14 cellular contexts compared by ENCODE assay signal in the genomic region with DNA sequence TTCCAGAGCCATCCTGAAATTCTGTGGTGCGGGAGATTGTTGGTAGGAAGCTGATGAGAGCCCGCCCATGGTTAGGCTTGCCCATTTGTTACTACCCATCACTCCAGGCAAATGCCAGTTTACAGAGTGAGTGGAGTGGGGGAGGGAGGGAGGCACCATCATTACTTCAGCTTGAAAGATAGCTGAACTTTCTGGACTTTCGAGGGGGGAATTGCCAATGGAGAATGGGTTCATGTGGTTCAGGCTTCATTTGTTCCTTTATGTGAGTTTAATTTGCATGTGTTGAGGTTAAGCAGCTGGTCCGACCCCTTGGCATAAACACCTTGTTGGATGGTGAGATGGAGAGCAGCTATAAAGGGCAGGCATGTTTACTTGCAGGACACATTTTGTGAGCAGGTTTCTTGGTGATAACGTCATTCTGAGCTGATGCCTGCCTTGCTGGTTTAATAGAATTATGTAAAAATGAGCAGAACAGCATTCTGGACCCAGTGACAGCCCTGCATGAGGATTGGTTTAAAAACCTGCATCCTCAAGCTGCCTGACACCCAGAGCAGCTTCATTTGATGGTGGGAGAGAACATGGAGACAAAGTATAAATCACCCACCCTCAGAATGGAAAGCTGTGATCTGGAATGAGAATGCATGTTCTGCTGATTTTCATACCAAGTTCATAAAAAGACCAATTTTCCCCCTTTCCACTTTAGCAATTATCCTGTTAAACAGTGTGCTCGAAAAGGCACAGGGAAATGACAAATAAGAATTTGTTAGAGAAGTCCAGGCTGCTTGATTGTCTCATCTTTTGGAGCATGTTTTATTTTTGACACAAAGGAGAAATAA.
DNase-seq lines count a peak whose midpoint lies in the region; ATAC-seq, FAIRE-seq and TF ChIP-seq lines count a peak whose summit lies in the region.
"Had no signal": no experiment of that assay in that cellular context is flagged by ENCODE, and none has a peak within 500 bp of the region (broad histone marks: within the 10 kb centered on the region; RNA-seq: fewer than 3 reads in every experiment).

No MANE protein-coding gene starts in this region.

- H3K4me3 ChIP-seq in mammary epithelial cell (replicated peaks in 1 of 3; ENCODE audit: insufficient read depth in 1 of 3, low read depth in 2 of 3, low read length in 3 of 3) (no peak overlapping the region), GM12878 (no peak overlapping the region), mesodermal cell (ENCODE audit: extremely low read depth, insufficient read depth, low read length, poor library complexity, severe bottlenecking) (no peak overlapping the region), vagina (no peak overlapping the region)
- H3K4me3 ChIP-seq: lung had no signal

- SMC1A ChIA-PET in GM12878 (lab: Charles Lee; ENCODE audit: uncharacterized antibody, unreplicated experiment) = interaction anchor here (0.7 to 4.7 kb wide), 22 partner anchors 8 to 141 kb away, joined by 3 to 27 read pairs (median 5); no protein-coding TSS in a partner anchor

- peaks cover 4% of the 10 kb centered on the region for H3K36me3 Mint-ChIP-seq in MCF 10A (ENCODE audit: insufficient read depth, unreplicated experiment)
- H3K36me3 Mint-ChIP-seq: activated naive CD8-positive, alpha-beta T cell treated with anti-CD3 and anti-CD28 coated beads for 36 hours; T-cell had no signal

- dilution Hi-C loops in mammary epithelial cell (cut with HindIII; ENCODE audit: low sequenced_read_pairs) = no loop called here

- no peak for TF ChIP-seq EP300 in GM12878 (IDR thresholded peaks at IDR 0.05; ENCODE audit: borderline replicate concordance in 1 of 2, control insufficient read depth in 1 of 2, low read depth in 2 of 2, low read length in 2 of 2)

- H3K27ac ChIP-seq in mammary epithelial cell (ENCODE audit: insufficient read depth, low read depth, low read length) = no peak overlapping the region
- H3K27ac ChIP-seq in GM12878 (ENCODE audit: control insufficient read depth, insufficient read depth) = peak overlapping the region; percentile 19; the same call in 1 of the 2 replicates
- H3K27ac ChIP-seq in mesodermal cell (ENCODE audit: low read depth, low read length, severe bottlenecking) = peak overlapping the region; percentile 69
- H3K27ac ChIP-seq in vagina = peak overlapping the region; percentile 51
- H3K27ac ChIP-seq: HL-60, parathyroid adenoma had no signal

- BruUV-seq in mammary epithelial cell (replicated peaks; lab: Mats Ljungman, UMichigan) (no TSS peak), MCF 10A (replicated peaks; lab: Mats Ljungman, UMichigan) (no TSS peak), GM12878 (replicated peaks; lab: Mats Ljungman, UMichigan) (no TSS peak)

- H3K27me3 ChIP-seq in mammary epithelial cell (ENCODE audit: insufficient read depth, low read length) (no peaks in the 10 kb centered on the region), GM12878 (replicated peaks in 1 of 2; ENCODE audit: control insufficient read depth in 2 of 2, insufficient read depth in 2 of 2, low read length in 1 of 2) (no peaks in the 10 kb centered on the region), vagina (no peaks in the 10 kb centered on the region)

- H3K36me3 ChIP-seq in mammary epithelial cell (ENCODE audit: insufficient read depth, low read length) = no peaks in the 10 kb centered on the region
- H3K36me3 ChIP-seq in GM12878 (ENCODE audit: control insufficient read depth in 2 of 2, insufficient read depth in 2 of 2, low read length in 1 of 2) = peaks cover 4 to 6% of the 10 kb centered on the region in 2 experiments; a peak in 3 of 4 replicates
- H3K36me3 ChIP-seq in mesodermal cell (ENCODE audit: control insufficient read depth, insufficient read depth, low read length) = peaks cover 26% of the 10 kb centered on the region
- no peaks in the 10 kb centered on the region for H3K36me3 ChIP-seq in vagina

- RAD21 ChIA-PET in GM12878 (lab: Charles Lee; ENCODE audit: unreplicated experiment) = interaction anchor here (0.7 to 3.3 kb wide), 14 partner anchors 9 to 141 kb away, joined by 3 to 17 read pairs (median 3); no protein-coding TSS in a partner anchor

- H3K27ac Mint-ChIP-seq in MCF 10A (ENCODE audit: low read depth, unreplicated experiment) = no peak overlapping the region
- H3K27ac Mint-ChIP-seq: activated naive CD8-positive, alpha-beta T cell treated with anti-CD3 and anti-CD28 coated beads for 36 hours; T-cell had no signal

- TF ChIP-seq POLR2A in GM12878 (IDR thresholded peaks at IDR 0.05; ENCODE audit: low read depth, low read length) = no peak
- no peak for TF ChIP-seq POLR2A in vagina (IDR thresholded peaks at IDR 0.05)

- ATAC-seq in GM12878 (no peak), HG02759 (IDR thresholded peaks at IDR 0.05; ENCODE audit: unreplicated experiment) (no peak)
- ATAC-seq: activated CD4-positive, CD25-positive, alpha-beta regulatory T cell treated with anti-CD3 and anti-CD28 coated beads, Interleukin-2, amount 50 U/mL, for 24 hours; T-cell had no signal

- TF ChIP-seq CTCF in mammary epithelial cell (conservative IDR thresholded peaks at IDR 0.05 in 1 of 2, IDR thresholded peaks at IDR 0.05 in 1 of 2; ENCODE audit: extremely low read depth in 1 of 2, insufficient read depth in 1 of 2, low read depth in 1 of 2, low read length in 2 of 2) (no peak), MCF 10A (IDR thresholded peaks at IDR 0.05; ENCODE audit: unreplicated experiment) (no peak), GM12878 (IDR thresholded peaks at IDR 0.05 in 2 of 3, conservative IDR thresholded peaks at IDR 0.05 in 1 of 3; ENCODE audit: control insufficient read depth in 2 of 3, extremely low read depth in 1 of 3, insufficient read depth in 1 of 3, low read depth in 3 of 3, low read length in 3 of 3) (no peak), vagina (IDR thresholded peaks at IDR 0.05) (no peak)

- no peaks in the 10 kb centered on the region for H3K27me3 Mint-ChIP-seq in MCF 10A (ENCODE audit: insufficient read depth, unreplicated experiment)

- H3K9ac ChIP-seq in mammary epithelial cell (ENCODE audit: insufficient read depth, low read length) (no peak overlapping the region), GM12878 (ENCODE audit: control insufficient read depth, insufficient read depth, low read length) (no peak overlapping the region)
- H3K9ac ChIP-seq: parathyroid adenoma had no signal

- H3K4me3 Mint-ChIP-seq in MCF 10A (ENCODE audit: unreplicated experiment) = no peak overlapping the region
- H3K4me3 Mint-ChIP-seq: activated naive CD8-positive, alpha-beta T cell treated with anti-CD3 and anti-CD28 coated beads for 36 hours; T-cell had no signal

- FAIRE-seq in GM12878 (lab: Jason Lieb, UNC) = no peak

- H3K4me1 ChIP-seq in mammary epithelial cell (ENCODE audit: insufficient read depth, low read length) = peaks cover 9% of the 10 kb centered on the region
- H3K4me1 ChIP-seq in GM12878 (ENCODE audit: control insufficient read depth, insufficient read depth, low read length) = peaks cover 47% of the 10 kb centered on the region
- peaks cover 24% of the 10 kb centered on the region for H3K4me1 ChIP-seq in mesodermal cell (ENCODE audit: control insufficient read depth, insufficient read depth, low read length, poor library complexity, severe bottlenecking)
- peaks cover 15% of the 10 kb centered on the region for H3K4me1 ChIP-seq in vagina

- in situ Hi-C loops in mammary epithelial cell (cut with MboI; ENCODE audit: low sequenced_read_pairs in 2 of 2) = no loop called here
- in situ Hi-C loops in GM12878 (cut with MboI) = no loop called here

- no peak overlapping the region for H3K4me2 ChIP-seq in mammary epithelial cell (ENCODE audit: insufficient read depth, low read depth, low read length)
- peak overlapping the region; percentile 94 for H3K4me2 ChIP-seq in GM12878 (ENCODE audit: control insufficient read depth, insufficient read depth)

- H3K79me2 ChIP-seq in mammary epithelial cell (ENCODE audit: insufficient read depth, low read length) = peaks cover 99% of the 10 kb centered on the region
- peaks cover 81% of the 10 kb centered on the region for H3K79me2 ChIP-seq in GM12878 (ENCODE audit: control insufficient read depth, insufficient read depth, low read length)

- POLR2A ChIA-PET in MCF 10A (lab: Yijun Ruan, JAX) (interaction anchor here (0.6 to 1.5 kb wide), 4 partner anchors 11 to 64 kb away, joined by 3 to 6 read pairs (median 4); no protein-coding TSS in a partner anchor), GM12878 (lab: Charles Lee) (interaction anchor here (0.7 to 2.9 kb wide), 9 partner anchors 9 to 36 kb away, joined by 3 to 12 read pairs (median 3); no protein-coding TSS in a partner anchor)

- DNase-seq in mammary epithelial cell (no peak), MCF 10A (ENCODE audit: unreplicated experiment) (no peak), GM12878 (ENCODE audit: low read depth, low spot score) (no peak), vagina (ENCODE audit: extremely low spot score in 2 of 2) (no peak), pons (ENCODE audit: low spot score) (no peak)
- DNase-seq in stimulated activated naive CD4-positive, alpha-beta T cell treated with Interleukin-2 at 50 U/mL for 16 hours (lab: John Stamatoyannopoulos, UW) = no peak
- DNase-seq: activated naive CD8-positive, alpha-beta T cell treated with anti-CD3 and anti-CD28 coated beads for 36 hours; T-cell had no signal

- H4K20me1 ChIP-seq in mammary epithelial cell (ENCODE audit: insufficient read depth, low read length) (no peaks in the 10 kb centered on the region), GM12878 (ENCODE audit: control insufficient read depth, insufficient read depth) (peaks cover 11% of the 10 kb centered on the region)

- H3K4me1 Mint-ChIP-seq in MCF 10A (ENCODE audit: insufficient read depth, unreplicated experiment) = peaks cover 14% of the 10 kb centered on the region
- H3K4me1 Mint-ChIP-seq: activated naive CD8-positive, alpha-beta T cell treated with anti-CD3 and anti-CD28 coated beads for 36 hours; T-cell had no signal

- intact Hi-C loops in mammary epithelial cell (cut with micrococcal nuclease) (loop anchor here (1.0 kb wide), 1 partner anchor 36 kb away; no protein-coding TSS in a partner anchor), MCF 10A (cut with micrococcal nuclease) (no loop called here), GM12878 (cut with micrococcal nuclease; ENCODE audit: unreplicated experiment) (loop anchor here (5.0 kb wide), 1 partner anchor 418 kb away; no protein-coding TSS in a partner anchor), vagina (cut with DNase I) (no loop called here)

- H2AFZ ChIP-seq in mammary epithelial cell (ENCODE audit: low read depth, low read length) (peak overlapping the region; percentile 19), GM12878 (ENCODE audit: control insufficient read depth, low read depth, low read length) (no peak overlapping the region)
- H2AFZ ChIP-seq: parathyroid adenoma had no signal

- H3K9me3 ChIP-seq in mammary epithelial cell (replicated peaks; ENCODE audit: insufficient read depth, low read length) (peaks cover 6% of the 10 kb centered on the region), GM12878 (replicated peaks; ENCODE audit: control insufficient read depth, insufficient read depth, low read length) (peaks cover 9% of the 10 kb centered on the region; the same call in 2 of the 3 replicates), mesodermal cell (ENCODE audit: control insufficient read depth, low read length) (peaks cover 4% of the 10 kb centered on the region), vagina (no peaks in the 10 kb centered on the region)

- 87% methylated on average over 6 of the region's 6 CpGs for WGBS in mammary epithelial cell (ENCODE audit: low coverage, missing lambda C conversion rate)
- WGBS in GM12878 (ENCODE audit: insufficient coverage, insufficient replicate concordance, low lambda C conversion rate, missing lambda C conversion rate) = 65% methylated on average over 6 of the region's 6 CpGs
- 91 to 97% methylated on average over 3 to 5 of the region's 6 CpGs for WGBS in mesodermal cell (ENCODE audit: insufficient coverage in 2 of 2), 2 experiments

- CTCF ChIA-PET in mammary epithelial cell (lab: Charles Lee; ENCODE audit: low non-redundant PET) = no interaction called here
- CTCF ChIA-PET in MCF 10A (lab: Yijun Ruan, JAX) = interaction anchor here (0.6 kb wide), 1 partner anchor 91 kb away, joined by 3 read pairs; no protein-coding TSS in a partner anchor
- CTCF ChIA-PET in GM12878 (lab: Yijun Ruan, JAX) = interaction anchor here (0.9 to 2.6 kb wide), 6 partner anchors 8 to 141 kb away, joined by 3 to 10 read pairs (median 4); no protein-coding TSS in a partner anchor

- TF ChIP-seq RAD21 in GM12878 (IDR thresholded peaks at IDR 0.05; ENCODE audit: insufficient read depth, low read depth, low read length) = no peak

- H3K9me3 Mint-ChIP-seq in MCF 10A (ENCODE audit: unreplicated experiment) = no peaks in the 10 kb centered on the region
- H3K9me3 Mint-ChIP-seq: activated naive CD8-positive, alpha-beta T cell treated with anti-CD3 and anti-CD28 coated beads for 36 hours; T-cell had no signal

Comparison
In these comparisons a context has a peak if more than half of its experiments do, and no peak if none do; other contexts are left out.
1. intact Hi-C loops: an anchor here in mammary epithelial cell (1.0 kb wide) and GM12878 (5.0 kb wide); none called in MCF 10A and vagina.